ENCODE assay signal across 17 cellular contexts in the genomic region with DNA sequence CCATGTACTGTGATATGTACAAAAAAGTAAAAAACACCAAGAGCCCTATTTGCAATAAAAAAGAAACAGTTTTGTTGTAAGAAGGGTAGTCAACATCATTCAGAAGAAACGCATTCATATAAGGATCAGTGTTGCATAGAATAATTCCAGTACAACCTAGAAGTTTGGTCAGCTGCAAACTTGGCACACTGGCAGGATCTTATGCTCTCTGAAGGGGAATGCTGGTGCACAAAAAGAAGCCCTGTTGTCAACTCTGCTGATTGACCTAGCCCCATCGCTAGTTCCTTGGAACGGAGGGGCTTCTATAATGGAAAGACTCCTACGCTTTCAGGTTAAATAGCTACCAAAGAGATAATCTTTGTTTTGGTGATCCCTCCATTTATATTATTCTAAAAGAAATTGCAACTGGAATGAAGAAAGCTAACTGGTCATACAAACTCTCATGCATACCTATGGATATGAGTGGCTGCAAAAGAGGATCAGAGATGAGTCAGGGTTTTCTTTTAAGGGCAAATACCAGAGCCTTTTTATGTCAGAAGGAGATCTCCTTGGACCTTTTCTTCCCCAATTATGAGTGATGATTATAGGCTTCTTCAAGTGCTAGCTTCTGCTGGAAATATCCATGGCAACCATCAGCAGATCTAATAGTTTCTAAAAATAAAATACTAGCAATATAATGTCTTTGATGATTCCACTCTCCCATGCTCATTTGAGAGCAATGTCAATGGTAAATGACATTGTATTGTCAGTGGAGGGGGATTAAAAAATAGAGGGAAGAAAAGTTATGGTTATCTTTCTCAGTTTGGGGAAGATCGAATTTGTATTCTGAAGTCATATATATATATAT.
DNase-seq lines count a peak whose midpoint lies in the region; ATAC-seq, FAIRE-seq and TF ChIP-seq lines count a peak whose summit lies in the region.
"Had no signal": no experiment of that assay in that cellular context is flagged by ENCODE, and none has a peak within 500 bp of the region (broad histone marks: within the 10 kb centered on the region; RNA-seq: fewer than 3 reads in every experiment).

No MANE protein-coding gene starts in this region.

- no peaks in the 10 kb centered on the region for H3K9me3 ChIP-seq in right cardiac atrium (ENCODE audit: control insufficient read depth, low read length)

- 87% methylated on average over 5 of the region's 5 CpGs for WGBS in right cardiac atrium

- no peak for TF ChIP-seq POLR2A in H54 (IDR thresholded peaks at IDR 0.05; ENCODE audit: low read depth, low read length)

- DNase-seq in AG04449 (ENCODE audit: low read depth, low spot score): peak; percentile 49
- DNase-seq in H54 (ENCODE audit: insufficient read length, low spot score): no peak
- no peak for DNase-seq in WTC11 (ENCODE audit: low spot score)
- peak; percentile 9 for DNase-seq in fibroblast of villous mesenchyme (ENCODE audit: low read depth)
- DNase-seq in right cardiac atrium: no peak
- DNase-seq in NCI-H1092 treated with DMSO at 0.1 percent for 48 hours (lab: John Stamatoyannopoulos, UW): no peak
- DNase-seq: activated CD4-positive, alpha-beta memory T cell treated with anti-CD3 and anti-CD28 coated beads for 36 hours; activated naive CD8-positive, alpha-beta T cell treated with anti-CD3 and anti-CD28 coated beads, Interleukin-2, amount 10 ng/mL, durations not matched to agents 7 days and 5 days; activated T-cell treated with anti-CD3 and anti-CD28 coated beads, Interleukin-2, amount 50 U/mL, for 48 hours; Calu3; cortex of kidney; NCI-H1694 treated with DMSO at 0.1 percent for 48 hours; NCI-H524 treated with DMSO at 0.1 percent for 48 hours had no signal

- intact Hi-C loops in right cardiac atrium (cut with DNase I): no loop called here

- TF ChIP-seq CTCF in AG04449 (IDR thresholded peaks at IDR 0.05; ENCODE audit: insufficient read depth, low read length, missing control alignments): no peak
- no peak for TF ChIP-seq CTCF in WTC11 (IDR thresholded peaks at IDR 0.05)
- TF ChIP-seq CTCF in fibroblast of villous mesenchyme (IDR thresholded peaks at IDR 0.05; ENCODE audit: insufficient read depth, low read depth, low read length): no peak

- H3K9me3 Mint-ChIP-seq in WTC11: no peaks in the 10 kb centered on the region
- H3K9me3 Mint-ChIP-seq: activated CD4-positive, alpha-beta memory T cell treated with anti-CD3 and anti-CD28 coated beads for 36 hours; activated naive CD8-positive, alpha-beta T cell treated with anti-CD3 and anti-CD28 coated beads, Interleukin-2, amount 10 ng/mL, durations not matched to agents 7 days and 5 days had no signal

- ATAC-seq in WTC11: peak; percentile 41; the same call in 1 of the 2 replicates
- no peak for ATAC-seq in right cardiac atrium
- ATAC-seq in GM18502 (IDR thresholded peaks at IDR 0.05; ENCODE audit: poor library complexity, unreplicated experiment): no peak
- ATAC-seq in HG03432 (IDR thresholded peaks at IDR 0.05; ENCODE audit: unreplicated experiment): no peak

- no peak overlapping the region for H3K27ac ChIP-seq in right cardiac atrium (ENCODE audit: low read length)

- CTCF ChIA-PET in AG04449 (lab: Yijun Ruan, JAX): interaction anchor here (0.7 kb wide), 1 partner anchor 15 kb away, joined by 4 read pairs; no protein-coding TSS in a partner anchor
- CTCF ChIA-PET in WTC11 (lab: Charles Lee): no interaction called here

- H3K4me1 ChIP-seq in right cardiac atrium (ENCODE audit: control insufficient read depth, insufficient read depth, low read length): no peaks in the 10 kb centered on the region

- peak; percentile 65 for FAIRE-seq in H54 (lab: Jason Lieb, UNC)

- no peak overlapping the region for H3K27ac Mint-ChIP-seq in WTC11
- H3K27ac Mint-ChIP-seq: activated CD4-positive, alpha-beta memory T cell treated with anti-CD3 and anti-CD28 coated beads for 36 hours; activated naive CD8-positive, alpha-beta T cell treated with anti-CD3 and anti-CD28 coated beads, Interleukin-2, amount 10 ng/mL, durations not matched to agents 7 days and 5 days; progenitor cell of endocrine pancreas; stimulated activated naive CD8-positive, alpha-beta T cell treated with anti-CD3 and anti-CD28 coated beads, Interleukin-15, Interleukin-2, amounts not matched to agents 100 ng/mL and 50 ng/mL, for 24 hours had no signal

- POLR2A ChIA-PET in AG04449 (lab: Yijun Ruan, JAX) (no interaction called here), WTC11 (lab: Charles Lee) (interaction anchor here (0.6 kb wide), 1 partner anchor 1093 kb away, joined by 3 read pairs; no protein-coding TSS in a partner anchor)

- no peak overlapping the region for H3K4me3 Mint-ChIP-seq in WTC11
- H3K4me3 Mint-ChIP-seq: activated CD4-positive, alpha-beta memory T cell treated with anti-CD3 and anti-CD28 coated beads for 36 hours; activated naive CD8-positive, alpha-beta T cell treated with anti-CD3 and anti-CD28 coated beads, Interleukin-2, amount 10 ng/mL, durations not matched to agents 7 days and 5 days; stimulated activated naive CD8-positive, alpha-beta T cell treated with anti-CD3 and anti-CD28 coated beads, Interleukin-15, Interleukin-2, amounts not matched to agents 100 ng/mL and 50 ng/mL, for 24 hours had no signal

- no peaks in the 10 kb centered on the region for H3K36me3 Mint-ChIP-seq in WTC11
- H3K36me3 Mint-ChIP-seq: activated CD4-positive, alpha-beta memory T cell treated with anti-CD3 and anti-CD28 coated beads for 36 hours; activated naive CD8-positive, alpha-beta T cell treated with anti-CD3 and anti-CD28 coated beads, Interleukin-2, amount 10 ng/mL, durations not matched to agents 7 days and 5 days had no signal

- H3K4me3 ChIP-seq in AG04449 (ENCODE audit: low read depth, low read length) (no peak overlapping the region), fibroblast of villous mesenchyme (ENCODE audit: low read depth, low read length) (no peak overlapping the region), right cardiac atrium (ENCODE audit: low read length) (no peak overlapping the region)

- H3K27me3 ChIP-seq in right cardiac atrium (ENCODE audit: control insufficient read depth, insufficient read depth): no peaks in the 10 kb centered on the region

- peaks cover 32% of the 10 kb centered on the region for H3K4me1 Mint-ChIP-seq in WTC11
- H3K4me1 Mint-ChIP-seq: activated naive CD8-positive, alpha-beta T cell treated with anti-CD3 and anti-CD28 coated beads, Interleukin-2, amount 10 ng/mL, durations not matched to agents 7 days and 5 days had no signal

- no peaks in the 10 kb centered on the region for H3K27me3 Mint-ChIP-seq in WTC11 (ENCODE audit: low read depth)
- H3K27me3 Mint-ChIP-seq: activated CD4-positive, alpha-beta memory T cell treated with anti-CD3 and anti-CD28 coated beads for 36 hours; activated naive CD8-positive, alpha-beta T cell treated with anti-CD3 and anti-CD28 coated beads, Interleukin-2, amount 10 ng/mL, durations not matched to agents 7 days and 5 days; progenitor cell of endocrine pancreas; stimulated activated naive CD8-positive, alpha-beta T cell treated with anti-CD3 and anti-CD28 coated beads, Interleukin-15, Interleukin-2, amounts not matched to agents 100 ng/mL and 50 ng/mL, for 24 hours had no signal

TF ChIP-seq in WTC11, 78 proteins besides CTCF, POLR2A, EP300 and RAD21 (continues in another document):
- TF ChIP-seq, protein P1, sequence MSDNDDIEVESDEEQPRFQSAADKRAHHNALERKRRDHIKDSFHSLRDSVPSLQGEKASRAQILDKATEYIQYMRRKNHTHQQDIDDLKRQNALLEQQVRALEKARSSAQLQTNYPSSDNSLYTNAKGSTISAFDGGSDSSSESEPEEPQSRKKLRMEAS (CRISPR knock-in tag; IDR thresholded peaks at IDR 0.05): no peak
- TF ChIP-seq, protein P2, sequence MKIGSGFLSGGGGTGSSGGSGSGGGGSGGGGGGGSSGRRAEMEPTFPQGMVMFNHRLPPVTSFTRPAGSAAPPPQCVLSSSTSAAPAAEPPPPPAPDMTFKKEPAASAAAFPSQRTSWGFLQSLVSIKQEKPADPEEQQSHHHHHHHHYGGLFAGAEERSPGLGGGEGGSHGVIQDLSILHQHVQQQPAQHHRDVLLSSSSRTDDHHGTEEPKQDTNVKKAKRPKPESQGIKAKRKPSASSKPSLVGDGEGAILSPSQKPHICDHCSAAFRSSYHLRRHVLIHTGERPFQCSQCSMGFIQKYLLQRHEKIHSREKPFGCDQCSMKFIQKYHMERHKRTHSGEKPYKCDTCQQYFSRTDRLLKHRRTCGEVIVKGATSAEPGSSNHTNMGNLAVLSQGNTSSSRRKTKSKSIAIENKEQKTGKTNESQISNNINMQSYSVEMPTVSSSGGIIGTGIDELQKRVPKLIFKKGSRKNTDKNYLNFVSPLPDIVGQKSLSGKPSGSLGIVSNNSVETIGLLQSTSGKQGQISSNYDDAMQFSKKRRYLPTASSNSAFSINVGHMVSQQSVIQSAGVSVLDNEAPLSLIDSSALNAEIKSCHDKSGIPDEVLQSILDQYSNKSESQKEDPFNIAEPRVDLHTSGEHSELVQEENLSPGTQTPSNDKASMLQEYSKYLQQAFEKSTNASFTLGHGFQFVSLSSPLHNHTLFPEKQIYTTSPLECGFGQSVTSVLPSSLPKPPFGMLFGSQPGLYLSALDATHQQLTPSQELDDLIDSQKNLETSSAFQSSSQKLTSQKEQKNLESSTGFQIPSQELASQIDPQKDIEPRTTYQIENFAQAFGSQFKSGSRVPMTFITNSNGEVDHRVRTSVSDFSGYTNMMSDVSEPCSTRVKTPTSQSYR (CRISPR knock-in tag; IDR thresholded peaks at IDR 0.05): no peak
- TF ChIP-seq IRF2 (CRISPR knock-in tag; IDR thresholded peaks at IDR 0.05; ENCODE audit: borderline replicate concordance, low read depth) (no peak), ZNF671 (CRISPR knock-in tag; IDR thresholded peaks at IDR 0.05) (no peak)
- TF ChIP-seq, protein P3, sequence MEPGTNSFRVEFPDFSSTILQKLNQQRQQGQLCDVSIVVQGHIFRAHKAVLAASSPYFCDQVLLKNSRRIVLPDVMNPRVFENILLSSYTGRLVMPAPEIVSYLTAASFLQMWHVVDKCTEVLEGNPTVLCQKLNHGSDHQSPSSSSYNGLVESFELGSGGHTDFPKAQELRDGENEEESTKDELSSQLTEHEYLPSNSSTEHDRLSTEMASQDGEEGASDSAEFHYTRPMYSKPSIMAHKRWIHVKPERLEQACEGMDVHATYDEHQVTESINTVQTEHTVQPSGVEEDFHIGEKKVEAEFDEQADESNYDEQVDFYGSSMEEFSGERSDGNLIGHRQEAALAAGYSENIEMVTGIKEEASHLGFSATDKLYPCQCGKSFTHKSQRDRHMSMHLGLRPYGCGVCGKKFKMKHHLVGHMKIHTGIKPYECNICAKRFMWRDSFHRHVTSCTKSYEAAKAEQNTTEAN (CRISPR knock-in tag; IDR thresholded peaks at IDR 0.05): no peak

Comparison
In these comparisons a context has a peak if more than half of its experiments do, and no peak if none do; other contexts are left out.
1. DNase-seq: peak in AG04449 (single experiment) and fibroblast of villous mesenchyme (single experiment); none in H54 (single experiment), WTC11 (single experiment), right cardiac atrium (0 of 3) and NCI-H1092 treated with DMSO at 0.1 percent for 48 hours (single experiment).